ENCODE assay signal across 12 cellular contexts in the genomic region with DNA sequence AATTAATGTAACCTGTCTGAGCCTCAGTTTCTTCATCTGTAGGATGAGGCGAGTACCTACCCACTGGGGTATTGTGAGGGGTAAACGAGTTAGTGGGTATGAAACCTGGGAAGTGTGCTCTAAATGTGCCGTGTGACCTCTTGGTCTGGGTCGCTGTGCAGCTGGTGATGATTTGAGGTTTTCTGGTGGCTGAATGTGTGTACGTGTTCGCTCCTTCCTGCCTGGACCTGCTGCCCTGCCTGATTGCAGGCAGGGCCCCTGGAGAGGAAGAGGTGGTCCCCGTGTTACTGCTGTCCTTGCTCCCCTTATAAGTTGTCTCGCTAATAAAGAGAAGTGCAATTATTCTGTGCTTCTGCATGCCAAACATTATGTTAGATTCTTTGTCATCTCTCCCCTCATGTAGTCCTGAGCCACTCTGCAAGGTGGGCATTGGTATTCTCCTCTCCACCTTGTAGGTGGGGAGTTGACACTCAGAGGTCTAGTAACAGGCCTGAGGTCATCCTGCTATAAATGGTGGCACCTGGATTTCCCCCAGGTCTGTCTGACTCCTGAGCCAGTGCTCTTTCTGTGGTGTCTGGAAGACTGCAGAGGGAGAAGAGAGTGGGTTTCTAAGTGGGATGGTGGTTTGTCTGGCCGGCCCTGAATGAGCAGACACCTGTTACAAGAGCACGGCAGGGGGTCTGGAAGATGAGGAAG. TPM values are rescaled to one million over a fixed set of nuclear protein-coding genes. Genes with fewer than 3 reads are reported as not detected.
DNase-seq lines count a peak whose midpoint lies in the region; ATAC-seq, FAIRE-seq and TF ChIP-seq lines count a peak whose summit lies in the region.
"Had no signal": no experiment of that assay in that cellular context is flagged by ENCODE, and none has a peak within 500 bp of the region (broad histone marks: within the 10 kb centered on the region; RNA-seq: fewer than 3 reads in every experiment).

No MANE protein-coding gene starts in this region.

- H3K27me3 ChIP-seq in hepatocyte, result no peaks in the 10 kb centered on the region
- no peaks in the 10 kb centered on the region for H3K27me3 ChIP-seq in A673 (replicated peaks; ENCODE audit: insufficient read depth, low read depth, low read length, poor library complexity)

- H3K79me2 ChIP-seq in hepatocyte, result peaks cover 97% of the 10 kb centered on the region

- H4K20me1 ChIP-seq in hepatocyte (ENCODE audit: insufficient read depth, poor library complexity, severe bottlenecking), result peaks cover 19% of the 10 kb centered on the region

- intact Hi-C loops in A673 (cut with micrococcal nuclease; ENCODE audit: unreplicated experiment), result no loop called here

- POLR2A ChIA-PET in A673 (lab: Charles Lee; ENCODE audit: low non-redundant PET), result no interaction called here

- no peak overlapping the region for H3K4me3 ChIP-seq in hepatocyte
- no peak overlapping the region for H3K4me3 ChIP-seq in A673 (ENCODE audit: low read depth, low read length, poor library complexity, severe bottlenecking)

- 88% methylated on average over 10 of the region's 10 CpGs for WGBS in hepatocyte (ENCODE audit: low lambda C conversion rate, missing lambda C conversion rate)

- no peak overlapping the region for H2AFZ ChIP-seq in hepatocyte

- peak; percentile 76 for ATAC-seq in GM21528 (IDR thresholded peaks at IDR 0.05; ENCODE audit: low FRiP score, unreplicated experiment)
- ATAC-seq: sciatic nerve had no signal

- no peak overlapping the region for H3K4me2 ChIP-seq in hepatocyte

- no peaks in the 10 kb centered on the region for H3K9me2 ChIP-seq in hepatocyte (replicated peaks; ENCODE audit: insufficient read depth)

- 0 out of 2 replicates have a peak, but pooled peaks have one; percentile 36 for TF ChIP-seq POLR2A in GM12892 (IDR thresholded peaks at IDR 0.05; ENCODE audit: low read depth, low read length)

- H3K4me1 ChIP-seq in hepatocyte (ENCODE audit: insufficient read depth), result peaks cover 64% of the 10 kb centered on the region
- H3K4me1 ChIP-seq in A673 (ENCODE audit: insufficient read depth, low read length, poor library complexity, severe bottlenecking), result peaks cover 28% of the 10 kb centered on the region

- DNase-seq in GM12892 (ENCODE audit: insufficient read length), result no peak
- DNase-seq in hepatocyte (ENCODE audit: low spot score), result no peak
- DNase-seq in GM19240 (ENCODE audit: insufficient read length, low spot score), result no peak
- DNase-seq in SW 1271 (lab: John Stamatoyannopoulos, UW), result no peak
- no peak for DNase-seq in A673 (ENCODE audit: low spot score)
- DNase-seq in A172 (ENCODE audit: low spot score), result no peak
- DNase-seq: cerebellar nuclear complex, RPMI8226 had no signal

- TF ChIP-seq CTCF in hepatocyte (IDR thresholded peaks at IDR 0.05; ENCODE audit: poor library complexity), result no peak
- TF ChIP-seq CTCF in A673 (conservative IDR thresholded peaks at IDR 0.05; ENCODE audit: low read depth, low read length), result no peak

- H3K27ac ChIP-seq in KOPT-K1 (ENCODE audit: low read depth, low read length, poor library complexity, severe bottlenecking) (peak overlapping the region; percentile 34), hepatocyte (peak overlapping the region; percentile 80), A673 (ENCODE audit: low read depth, low read length, poor library complexity, severe bottlenecking) (no peak overlapping the region)

- H3K9me3 ChIP-seq in KOPT-K1 (ENCODE audit: insufficient read depth, low read length, poor library complexity, severe bottlenecking), result no peaks in the 10 kb centered on the region
- H3K9me3 ChIP-seq in hepatocyte (ENCODE audit: low read depth), result no peaks in the 10 kb centered on the region
- no peaks in the 10 kb centered on the region for H3K9me3 ChIP-seq in A673 (ENCODE audit: low read depth, low read length, poor library complexity, severe bottlenecking)

- BruUV-seq in A673 (replicated peaks; lab: Mats Ljungman, UMichigan), result no TSS peak

- no peaks in the 10 kb centered on the region for H3K36me3 ChIP-seq in KOPT-K1 (ENCODE audit: insufficient read depth, low read length)
- H3K36me3 ChIP-seq in hepatocyte (replicated peaks; ENCODE audit: insufficient read depth, low read depth), result no peaks in the 10 kb centered on the region
- no peaks in the 10 kb centered on the region for H3K36me3 ChIP-seq in A673 (ENCODE audit: insufficient read depth, low read length, poor library complexity, severe bottlenecking)

- CTCF ChIA-PET in A673 (lab: Charles Lee), result interaction anchor here (0.5 kb wide), 1 partner anchor 96 kb away, joined by 4 read pairs; no protein-coding TSS in a partner anchor

- FAIRE-seq in GM12892 (lab: Jason Lieb, UNC), result peak; percentile 85

RNA-seq across cellular contexts. Expression of gene PDIA5, which starts 15.7 kb away (rescaled TPM):
- polyA plus RNA-seq in GM12892 (2012; ENCODE audit: missing spikeins), result 18.2 TPM
- total RNA-seq in hepatocyte (71.8 and 82.0 TPM in 2 replicates), A673 (2021) (28.6 and 33.4 TPM in 2 replicates)
- 88.4 and 97.3 TPM in 2 replicates for polyA plus RNA-seq in hepatocyte
- total RNA-seq in A172 (2014; rRNA removed; shearing (Covaris generic)), result 15.0 and 16.5 TPM in 2 replicates

RNA-seq across cellular contexts. Expression of gene SEMA5B, which starts 55.0 kb away (rescaled TPM):
- polyA plus RNA-seq in GM12892 (2012; ENCODE audit: missing spikeins), result not detected
- total RNA-seq in hepatocyte, result 0.88 and 1.4 TPM in 2 replicates
- 1.8 and 4.2 TPM in 2 replicates for polyA plus RNA-seq in hepatocyte
- 7.6 and 9.2 TPM in 2 replicates for total RNA-seq in A673 (2021)
- total RNA-seq in A172 (2014; rRNA removed; shearing (Covaris generic)), result not detected in 2 replicates
- total RNA-seq: M059J had no signal
